In genomic region chr9:115369322-115369957, GRCh38 we compare ENCODE assay signal across 13 cellular contexts.
DNase-seq lines count a peak whose midpoint lies in the region; ATAC-seq and TF ChIP-seq lines count a peak whose summit lies in the region.
"Had no signal": no experiment of that assay in that cellular context is flagged by ENCODE, and none has a peak within 500 bp of the region (broad histone marks: within the 10 kb centered on the region; RNA-seq: fewer than 3 reads in every experiment).

No MANE protein-coding gene starts in this region.

- no peak overlapping the region for H3K27ac Mint-ChIP-seq in stimulated activated naive B cell treated with anti-CD40 and anti-IgM and Interleukin-4, amounts not matched to agents 10 μg/mL and 1 μg/mL and 100 μg/mL, for 72 hours
- H3K27ac Mint-ChIP-seq: natural killer cell treated with Interleukin-12 subunit alpha and Interleukin-12 subunit beta and Interleukin-15 and Interleukin-18, amount 100 ng/mL, for 72 hours had no signal

- WGBS in heart left ventricle, 4 donors, result 50 to 60% (median 53%) methylated on average over 5 of the region's 5 CpGs
- 25 to 33% methylated on average over 5 of the region's 5 CpGs for WGBS in aorta, 2 donors

- H3K9me3 ChIP-seq in adipocyte (ENCODE audit: control insufficient read depth, low read length) (no peaks in the 10 kb centered on the region), heart left ventricle (peaks cover 0 to 6% (median 0%) of the 10 kb centered on the region in 12 donors), aorta (ENCODE audit: control insufficient read depth, low read length) (no peaks in the 10 kb centered on the region)
- H3K9me3 ChIP-seq: BE2C, uterus had no signal

- H3K4me3 Mint-ChIP-seq in stimulated activated naive B cell treated with anti-CD40 and anti-IgM and Interleukin-4, amounts not matched to agents 10 μg/mL and 1 μg/mL and 100 μg/mL, for 72 hours, result no peak overlapping the region
- H3K4me3 Mint-ChIP-seq: natural killer cell treated with Interleukin-12 subunit alpha and Interleukin-12 subunit beta and Interleukin-15 and Interleukin-18, amount 100 ng/mL, for 72 hours had no signal

- no peak for TF ChIP-seq CTCF in heart left ventricle (IDR thresholded peaks at IDR 0.05)

- H3K36me3 Mint-ChIP-seq in stimulated activated naive B cell treated with anti-CD40 and anti-IgM and Interleukin-4, amounts not matched to agents 10 μg/mL and 1 μg/mL and 100 μg/mL, for 72 hours, result no peaks in the 10 kb centered on the region
- H3K36me3 Mint-ChIP-seq: natural killer cell treated with Interleukin-12 subunit alpha and Interleukin-12 subunit beta and Interleukin-15 and Interleukin-18, amount 100 ng/mL, for 72 hours had no signal

- peak overlapping the region; percentile 52 for H3K9ac ChIP-seq in adipocyte (ENCODE audit: low read length)

- H3K27me3 ChIP-seq in adipocyte (replicated peaks; ENCODE audit: control insufficient read depth, insufficient read depth, low read length) (no peaks in the 10 kb centered on the region), heart left ventricle (no peaks in the 10 kb centered on the region), aorta (ENCODE audit: control insufficient read depth in 1 of 2, insufficient read depth in 2 of 2, low read length in 1 of 2) (no peaks in the 10 kb centered on the region)
- H3K27me3 ChIP-seq: BE2C, uterus had no signal

- TF ChIP-seq POLR2A in heart left ventricle (IDR thresholded peaks at IDR 0.05), result no peak

- H3K36me3 ChIP-seq in adipocyte (ENCODE audit: control insufficient read depth, insufficient read depth, low read length, severe bottlenecking) (no peaks in the 10 kb centered on the region), heart left ventricle (no peaks in the 10 kb centered on the region), aorta (ENCODE audit: control insufficient read depth in 1 of 2, insufficient read depth in 2 of 2, low read length in 1 of 2) (no peaks in the 10 kb centered on the region)
- H3K36me3 ChIP-seq: BE2C, uterus had no signal

- peaks cover 4 to 5% of the 10 kb centered on the region in 2 donors for H3K9me3 Mint-ChIP-seq in stimulated activated naive B cell treated with anti-CD40 and anti-IgM and Interleukin-4, amounts not matched to agents 10 μg/mL and 1 μg/mL and 100 μg/mL, for 72 hours
- H3K9me3 Mint-ChIP-seq: natural killer cell treated with Interleukin-12 subunit alpha and Interleukin-12 subunit beta and Interleukin-15 and Interleukin-18, amount 100 ng/mL, for 72 hours had no signal

- ATAC-seq in heart left ventricle (peak in 2 of 4 donors; percentile 16 to 60), aorta (ENCODE audit: low FRiP score) (peak; percentile 11)
- ATAC-seq in stimulated activated naive B cell treated with anti-CD40 and anti-IgM and Interleukin-4, amounts not matched to agents 10 μg/mL and 1 μg/mL and 100 μg/mL, for 72 hours (replicated peaks), result no peak
- ATAC-seq: natural killer cell treated with Interleukin-12 subunit alpha and Interleukin-12 subunit beta and Interleukin-15 and Interleukin-18, amount 100 ng/mL, for 72 hours had no signal

- peak; percentile 31 for DNase-seq in NCI-H748 (lab: John Stamatoyannopoulos, UW; ENCODE audit: unreplicated experiment)
- DNase-seq in NCI-H748 treated with DMSO at 0.1 percent for 48 hours (lab: John Stamatoyannopoulos, UW), result no peak
- peak; percentile 63 for DNase-seq in adipocyte (ENCODE audit: low read depth)
- DNase-seq in heart left ventricle, result peak in 3 of 5 donors; percentile 15 to 34 (median 34)
- DNase-seq in aorta, result peak in 1 of 2 donors; percentile 50
- DNase-seq in activated naive CD4-positive, alpha-beta T cell (lab: John Stamatoyannopoulos, UW), result no peak
- no peak for DNase-seq in ecto neural progenitor cell (ENCODE audit: low spot score)
- no peak for DNase-seq in stimulated activated naive B cell treated with anti-CD40 and anti-IgM and Interleukin-4, amounts not matched to agents 10 μg/mL and 1 μg/mL and 100 μg/mL, for 72 hours
- DNase-seq: BE2C, NCI-H1048, SIG-M5, uterus had no signal

- H3K27me3 Mint-ChIP-seq in stimulated activated naive B cell treated with anti-CD40 and anti-IgM and Interleukin-4, amounts not matched to agents 10 μg/mL and 1 μg/mL and 100 μg/mL, for 72 hours, result peaks cover 0 to 8% of the 10 kb centered on the region in 2 donors

- peak overlapping the region in 1 of 12 donors; percentile 9 for H3K27ac ChIP-seq in heart left ventricle
- no peak overlapping the region for H3K27ac ChIP-seq in aorta (ENCODE audit: low read depth in 1 of 2, low read length in 2 of 2)

- intact Hi-C loops in heart left ventricle (cut with DNase I), result no loop called here
- intact Hi-C loops in aorta (cut with DNase I), result no loop called here

- H3K4me1 Mint-ChIP-seq in stimulated activated naive B cell treated with anti-CD40 and anti-IgM and Interleukin-4, amounts not matched to agents 10 μg/mL and 1 μg/mL and 100 μg/mL, for 72 hours, result no peaks in the 10 kb centered on the region

- H3K4me1 ChIP-seq in adipocyte (ENCODE audit: control insufficient read depth, insufficient read depth, low read length) (peaks cover 53% of the 10 kb centered on the region), heart left ventricle (peaks cover 0 to 8% (median 0%) of the 10 kb centered on the region in 12 donors), aorta (ENCODE audit: control insufficient read depth in 1 of 2, insufficient read depth in 2 of 2, low read length in 2 of 2) (peaks cover 0 to 2% of the 10 kb centered on the region in 2 donors)
- H3K4me1 ChIP-seq: BE2C, uterus had no signal

- H3K4me3 ChIP-seq in adipocyte (ENCODE audit: low read length) (peak overlapping the region; percentile 25), heart left ventricle (no peak overlapping the region), aorta (ENCODE audit: low read length in 2 of 2) (no peak overlapping the region)
- H3K4me3 ChIP-seq: uterus had no signal

Comparison
In these comparisons a context has a peak if more than half of its experiments do, and no peak if none do; other contexts are left out.
1. DNase-seq: peak in NCI-H748 (single experiment), adipocyte (single experiment) and heart left ventricle (3 of 5); none in NCI-H748 treated with DMSO at 0.1 percent for 48 hours (single experiment), activated naive CD4-positive, alpha-beta T cell (0 of 4), ecto neural progenitor cell (single experiment) and stimulated activated naive B cell treated with anti-CD40 and anti-IgM and Interleukin-4, amounts not matched to agents 10 μg/mL and 1 μg/mL and 100 μg/mL, for 72 hours (single experiment).